Comparison of ENCODE assay signal across 1 cellular context in genomic region chr4:99159699-99160098, GRCh38.
A peak's percentile ranks its signal among the peaks of the same experiment; 100 is the strongest.
TF ChIP-seq lines count a peak whose summit lies in the region.

No MANE protein-coding gene starts in this region.

TF ChIP-seq in HepG2, 621 proteins besides CTCF, POLR2A, EP300 and RAD21 (continued from another document):
- TF ChIP-seq ARID5B (CRISPR knock-in tag; IDR thresholded peaks at IDR 0.05) (0 out of 2 replicates have a peak, but pooled peaks have one; percentile 28), NFKBIZ (CRISPR knock-in tag; IDR thresholded peaks at IDR 0.05) (no peak), ZNF556 (CRISPR knock-in tag; IDR thresholded peaks at IDR 0.05; ENCODE audit: borderline replicate concordance) (no peak), ZSCAN12 (CRISPR knock-in tag; IDR thresholded peaks at IDR 0.05) (no peak), KLF15 (CRISPR knock-in tag; IDR thresholded peaks at IDR 0.05; ENCODE audit: borderline replicate concordance) (no peak), STAG1 (CRISPR knock-in tag; IDR thresholded peaks at IDR 0.05) (peak; percentile 59), RFX3 (CRISPR knock-in tag; IDR thresholded peaks at IDR 0.05) (no peak), ZMYM2 (CRISPR knock-in tag; IDR thresholded peaks at IDR 0.05) (no peak), ZFP41 (CRISPR knock-in tag; IDR thresholded peaks at IDR 0.05; ENCODE audit: borderline replicate concordance) (no peak), KDM6A (CRISPR knock-in tag; IDR thresholded peaks at IDR 0.05; ENCODE audit: low read depth) (no peak), ZNF724P (CRISPR knock-in tag; IDR thresholded peaks at IDR 0.05; ENCODE audit: borderline replicate concordance) (no peak), NR2F1 (CRISPR knock-in tag; IDR thresholded peaks at IDR 0.05) (peak in 1 of 2 experiments; percentile 30; a peak in 1 of 4 replicates), ZNF792 (CRISPR knock-in tag; IDR thresholded peaks at IDR 0.05) (0 out of 2 replicates have a peak, but pooled peaks have one; percentile 18), CREB1 (IDR thresholded peaks at IDR 0.05) (no peak), CREB1 (CRISPR knock-in tag; IDR thresholded peaks at IDR 0.05) (0 out of 2 replicates have a peak, but pooled peaks have one; percentile 27), ZNF841 (CRISPR knock-in tag; IDR thresholded peaks at IDR 0.05; ENCODE audit: borderline replicate concordance) (no peak)
- TF ChIP-seq, protein P1, sequence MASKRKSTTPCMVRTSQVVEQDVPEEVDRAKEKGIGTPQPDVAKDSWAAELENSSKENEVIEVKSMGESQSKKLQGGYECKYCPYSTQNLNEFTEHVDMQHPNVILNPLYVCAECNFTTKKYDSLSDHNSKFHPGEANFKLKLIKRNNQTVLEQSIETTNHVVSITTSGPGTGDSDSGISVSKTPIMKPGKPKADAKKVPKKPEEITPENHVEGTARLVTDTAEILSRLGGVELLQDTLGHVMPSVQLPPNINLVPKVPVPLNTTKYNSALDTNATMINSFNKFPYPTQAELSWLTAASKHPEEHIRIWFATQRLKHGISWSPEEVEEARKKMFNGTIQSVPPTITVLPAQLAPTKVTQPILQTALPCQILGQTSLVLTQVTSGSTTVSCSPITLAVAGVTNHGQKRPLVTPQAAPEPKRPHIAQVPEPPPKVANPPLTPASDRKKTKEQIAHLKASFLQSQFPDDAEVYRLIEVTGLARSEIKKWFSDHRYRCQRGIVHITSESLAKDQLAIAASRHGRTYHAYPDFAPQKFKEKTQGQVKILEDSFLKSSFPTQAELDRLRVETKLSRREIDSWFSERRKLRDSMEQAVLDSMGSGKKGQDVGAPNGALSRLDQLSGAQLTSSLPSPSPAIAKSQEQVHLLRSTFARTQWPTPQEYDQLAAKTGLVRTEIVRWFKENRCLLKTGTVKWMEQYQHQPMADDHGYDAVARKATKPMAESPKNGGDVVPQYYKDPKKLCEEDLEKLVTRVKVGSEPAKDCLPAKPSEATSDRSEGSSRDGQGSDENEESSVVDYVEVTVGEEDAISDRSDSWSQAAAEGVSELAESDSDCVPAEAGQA (IDR thresholded peaks at IDR 0.05; ENCODE audit: low read depth), result no peak
- TF ChIP-seq, protein P1 (CRISPR knock-in tag; IDR thresholded peaks at IDR 0.05; ENCODE audit: borderline replicate concordance), result no peak
- TF ChIP-seq, protein P2, sequence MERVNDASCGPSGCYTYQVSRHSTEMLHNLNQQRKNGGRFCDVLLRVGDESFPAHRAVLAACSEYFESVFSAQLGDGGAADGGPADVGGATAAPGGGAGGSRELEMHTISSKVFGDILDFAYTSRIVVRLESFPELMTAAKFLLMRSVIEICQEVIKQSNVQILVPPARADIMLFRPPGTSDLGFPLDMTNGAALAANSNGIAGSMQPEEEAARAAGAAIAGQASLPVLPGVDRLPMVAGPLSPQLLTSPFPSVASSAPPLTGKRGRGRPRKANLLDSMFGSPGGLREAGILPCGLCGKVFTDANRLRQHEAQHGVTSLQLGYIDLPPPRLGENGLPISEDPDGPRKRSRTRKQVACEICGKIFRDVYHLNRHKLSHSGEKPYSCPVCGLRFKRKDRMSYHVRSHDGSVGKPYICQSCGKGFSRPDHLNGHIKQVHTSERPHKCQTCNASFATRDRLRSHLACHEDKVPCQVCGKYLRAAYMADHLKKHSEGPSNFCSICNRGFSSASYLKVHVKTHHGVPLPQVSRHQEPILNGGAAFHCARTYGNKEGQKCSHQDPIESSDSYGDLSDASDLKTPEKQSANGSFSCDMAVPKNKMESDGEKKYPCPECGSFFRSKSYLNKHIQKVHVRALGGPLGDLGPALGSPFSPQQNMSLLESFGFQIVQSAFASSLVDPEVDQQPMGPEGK (CRISPR knock-in tag; IDR thresholded peaks at IDR 0.05), result no peak
